In the genomic region with DNA sequence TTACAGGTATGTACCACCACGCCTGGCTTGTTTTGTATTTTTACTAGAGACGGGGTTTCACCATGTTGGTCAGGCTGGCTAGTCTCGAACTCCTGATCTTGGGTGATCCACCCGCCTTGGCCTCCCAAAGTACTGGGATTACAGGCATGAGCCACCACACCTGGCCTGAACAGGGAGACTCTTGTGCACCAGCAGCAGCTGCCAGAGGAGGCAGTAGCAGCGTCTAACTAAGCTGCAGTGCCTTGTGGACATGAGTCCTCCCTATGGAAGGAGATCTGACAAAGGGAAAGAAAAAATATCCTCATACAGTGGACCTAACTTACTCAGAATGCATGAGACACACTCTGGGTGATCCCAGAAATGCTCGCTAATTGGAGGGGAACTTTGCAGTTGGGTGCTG, we compare ENCODE assay signal across 1 cellular context.
TF ChIP-seq lines count a peak whose summit lies in the region.

No MANE protein-coding gene starts in this region.

TF ChIP-seq in GM23338, 12 proteins besides CTCF, POLR2A, EP300 and RAD21 (continued from another document):
- TF ChIP-seq CREB1 (CRISPR knock-in tag; IDR thresholded peaks at IDR 0.05; ENCODE audit: low read depth) = no peak
- TF ChIP-seq NANOG (IDR thresholded peaks at IDR 0.05; ENCODE audit: borderline replicate concordance) = no peak
